Comparison of ENCODE assay signal across 15 cellular contexts in the genomic region with DNA sequence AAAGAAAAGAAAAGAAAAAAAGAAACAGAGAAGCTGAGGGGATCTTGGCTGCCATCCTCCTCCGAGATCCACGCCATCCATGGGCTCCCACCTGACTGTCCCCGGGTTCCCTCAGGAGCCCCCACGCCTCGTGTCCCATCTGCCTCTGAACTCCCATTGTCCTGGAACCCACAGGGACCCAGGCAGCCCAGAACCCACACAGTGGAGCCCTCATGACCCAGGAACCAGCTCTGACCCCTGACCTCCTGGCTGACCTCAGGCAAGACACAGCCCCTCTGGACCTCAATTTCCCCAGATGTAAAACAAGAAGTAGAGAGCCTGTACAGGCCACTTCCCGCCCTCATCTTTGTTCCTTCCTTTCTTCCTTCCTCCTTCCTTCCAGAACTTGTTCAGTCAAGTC. TPM values are rescaled to one million over a fixed set of nuclear protein-coding genes. Genes with fewer than 3 reads are reported as not detected.
A peak's percentile ranks its signal among the peaks of the same experiment; 100 is the strongest.
DNase-seq lines count a peak whose midpoint lies in the region; ATAC-seq and TF ChIP-seq lines count a peak whose summit lies in the region.
"Had no signal": no experiment of that assay in that cellular context is flagged by ENCODE, and none has a peak within 500 bp of the region (broad histone marks: within the 10 kb centered on the region; RNA-seq: fewer than 3 reads in every experiment).

No MANE protein-coding gene starts in this region.

- H3K9me3 ChIP-seq in BE2C = no peaks in the 10 kb centered on the region
- H3K9me3 ChIP-seq: breast epithelium, pancreas had no signal

- in situ Hi-C loops in G401 (cut with HindIII; ENCODE audit: low sequenced_read_pairs) = no loop called here

- H3K4me3 ChIP-seq in BE2C (ENCODE audit: low read depth, low read length) = no peak overlapping the region
- H3K4me3 ChIP-seq: breast epithelium, pancreas had no signal

- no peak for TF ChIP-seq CTCF in BE2C (IDR thresholded peaks at IDR 0.05; ENCODE audit: low read depth, low read length)

- peaks cover 12% of the 10 kb centered on the region for H3K36me3 Mint-ChIP-seq in central memory CD8-positive, alpha-beta T cell (ENCODE audit: insufficient read depth)
- H3K36me3 Mint-ChIP-seq: activated naive CD4-positive, alpha-beta T cell treated with anti-CD3 and anti-CD28 coated beads, Interleukin-2, amount 50 U/mL, for 72 hours had no signal

- no peak for ATAC-seq in central memory CD8-positive, alpha-beta T cell (replicated peaks; ENCODE audit: extremely low read depth, poor library complexity, severe bottlenecking)
- no peak for ATAC-seq in GM18909 (IDR thresholded peaks at IDR 0.05; ENCODE audit: poor library complexity, unreplicated experiment)
- ATAC-seq: pancreas had no signal

- no peaks in the 10 kb centered on the region for H3K4me1 ChIP-seq in BE2C
- H3K4me1 ChIP-seq: breast epithelium, pancreas had no signal

- H3K27ac Mint-ChIP-seq in central memory CD8-positive, alpha-beta T cell (ENCODE audit: low read depth) = peak overlapping the region; percentile 74
- H3K27ac Mint-ChIP-seq: activated naive CD4-positive, alpha-beta T cell treated with anti-CD3 and anti-CD28 coated beads, Interleukin-2, amount 50 U/mL, for 72 hours had no signal

- DNase-seq in activated CD4-positive, alpha-beta T cell treated with anti-CD3 and anti-CD28 coated beads for 1 hour = peak; percentile 4
- DNase-seq in activated CD4-positive, alpha-beta T cell treated with anti-CD3 and anti-CD28 coated beads, Interleukin-2, amount 50 U/mL, for 1 hour = no peak
- DNase-seq in BE2C (peak; percentile 1), mesenteric fat pad (ENCODE audit: low spot score) (peak; percentile 57), AG20443 (ENCODE audit: low spot score) (no peak), G401 (ENCODE audit: low spot score) (no peak)
- no peak for DNase-seq in central memory CD8-positive, alpha-beta T cell (ENCODE audit: low spot score in 2 of 2)
- DNase-seq: DND-41; effector CD8-positive, alpha-beta T cell; NCI-H146; NCI-H446 treated with DMSO at 0.1 percent for 48 hours had no signal

- H3K4me1 Mint-ChIP-seq in central memory CD8-positive, alpha-beta T cell = peaks cover 72% of the 10 kb centered on the region

- no peaks in the 10 kb centered on the region for H3K27me3 Mint-ChIP-seq in central memory CD8-positive, alpha-beta T cell

- H3K27me3 ChIP-seq in BE2C = peaks cover 22% of the 10 kb centered on the region

- H3K9me3 Mint-ChIP-seq in central memory CD8-positive, alpha-beta T cell = no peaks in the 10 kb centered on the region
- H3K9me3 Mint-ChIP-seq: activated naive CD4-positive, alpha-beta T cell treated with anti-CD3 and anti-CD28 coated beads, Interleukin-2, amount 50 U/mL, for 72 hours had no signal

- H3K36me3 ChIP-seq in BE2C = no peaks in the 10 kb centered on the region
- H3K36me3 ChIP-seq: breast epithelium, pancreas had no signal

- H3K4me3 Mint-ChIP-seq in central memory CD8-positive, alpha-beta T cell = peak overlapping the region; percentile 25

RNA-seq across cellular contexts. Expression of gene RASGEF1A, which starts 40.4 kb away (rescaled TPM):
- polyA plus RNA-seq in BE2C (2012; ENCODE audit: insufficient read depth, insufficient read length, low read depth) = 0.25 TPM
- total RNA-seq in mesenteric fat pad = 1.8 TPM
- total RNA-seq in G401 (2014; rRNA removed; shearing (Covaris generic)) = 14.9 and 18.0 TPM in 2 replicates

Comparison
In these comparisons a context has a peak if more than half of its experiments do, and no peak if none do; other contexts are left out.
1. DNase-seq: peak in activated CD4-positive, alpha-beta T cell treated with anti-CD3 and anti-CD28 coated beads for 1 hour (single experiment), BE2C (single experiment) and mesenteric fat pad (single experiment); none in activated CD4-positive, alpha-beta T cell treated with anti-CD3 and anti-CD28 coated beads, Interleukin-2, amount 50 U/mL, for 1 hour (single experiment), central memory CD8-positive, alpha-beta T cell (0 of 2), AG20443 (single experiment) and G401 (single experiment).